In genomic region chrX:119236599-119237525, GRCh38 we compare ENCODE assay signal across 8 cellular contexts. TPM values are rescaled to one million over a fixed set of nuclear protein-coding genes. Genes with fewer than 3 reads are reported as not detected.
DNase-seq lines count a peak whose midpoint lies in the region; ATAC-seq and TF ChIP-seq lines count a peak whose summit lies in the region.

No MANE protein-coding gene starts in this region.

- intact Hi-C loops in activated naive CD4-positive, alpha-beta T cell treated with anti-CD3 and anti-CD28 coated beads for 36 hours (cut with micrococcal nuclease): loop anchor here (1.0 to 10.0 kb wide), 8 partner anchors 30 to 1318 kb away; partner anchors contain the start of genes NDUFA1, RNF113A, SLC25A5 and UBE2A

- peaks cover 34% of the 10 kb centered on the region for H3K4me1 Mint-ChIP-seq in activated naive CD4-positive, alpha-beta T cell treated with anti-CD3 and anti-CD28 coated beads for 36 hours (ENCODE audit: low read depth)
- peaks cover 22% of the 10 kb centered on the region for H3K4me1 Mint-ChIP-seq in osteocyte (ENCODE audit: unreplicated experiment)

- peaks cover 3% of the 10 kb centered on the region for H3K36me3 Mint-ChIP-seq in activated naive CD4-positive, alpha-beta T cell treated with anti-CD3 and anti-CD28 coated beads for 36 hours (ENCODE audit: low read depth)
- peaks cover under 1% of the 10 kb centered on the region for H3K36me3 Mint-ChIP-seq in osteocyte (ENCODE audit: unreplicated experiment)

- CTCF ChIA-PET in activated naive CD4-positive, alpha-beta T cell treated with anti-CD3 and anti-CD28 coated beads for 36 hours (lab: Charles Lee): interaction anchor here (0.6 to 1.2 kb wide), 2 partner anchors 8 to 250 kb away, joined by 3 to 4 read pairs; no protein-coding TSS in a partner anchor

- H3K9me3 Mint-ChIP-seq in activated naive CD4-positive, alpha-beta T cell treated with anti-CD3 and anti-CD28 coated beads for 36 hours: no peaks in the 10 kb centered on the region
- H3K9me3 Mint-ChIP-seq in osteocyte (ENCODE audit: unreplicated experiment): no peaks in the 10 kb centered on the region

- H3K4me3 Mint-ChIP-seq in activated naive CD4-positive, alpha-beta T cell treated with anti-CD3 and anti-CD28 coated beads for 36 hours: peak overlapping the region; percentile 86
- H3K4me3 Mint-ChIP-seq in osteocyte (ENCODE audit: unreplicated experiment): peak overlapping the region; percentile 83

- ATAC-seq in HG02970 (IDR thresholded peaks at IDR 0.05; ENCODE audit: low FRiP score, unreplicated experiment): peak; percentile 5

- DNase-seq in DMS53 (lab: John Stamatoyannopoulos, UW) (peak; percentile 62), DMS53 treated with DMSO at 0.1 percent for 48 hours (lab: John Stamatoyannopoulos, UW; ENCODE audit: unreplicated experiment) (no peak), OCI-M1 (lab: John Stamatoyannopoulos, UW) (peak; percentile 35), glomerular visceral epithelial cell (ENCODE audit: extremely low spot score) (peak; percentile 30), osteocyte (ENCODE audit: extremely low spot score, unreplicated experiment) (no peak), epidermal melanocyte (ENCODE audit: insufficient read length, low spot score) (no peak)
- DNase-seq in activated naive CD4-positive, alpha-beta T cell treated with anti-CD3 and anti-CD28 coated beads for 36 hours: peak; percentile 35

- TF ChIP-seq CTCF in osteocyte (IDR thresholded peaks at IDR 0.05): no peak

- no peaks in the 10 kb centered on the region for H3K27me3 Mint-ChIP-seq in activated naive CD4-positive, alpha-beta T cell treated with anti-CD3 and anti-CD28 coated beads for 36 hours (ENCODE audit: low read depth)
- no peaks in the 10 kb centered on the region for H3K27me3 Mint-ChIP-seq in osteocyte (ENCODE audit: unreplicated experiment)

- peak overlapping the region; percentile 71 for H3K27ac Mint-ChIP-seq in activated naive CD4-positive, alpha-beta T cell treated with anti-CD3 and anti-CD28 coated beads for 36 hours
- peak overlapping the region; percentile 70 for H3K27ac Mint-ChIP-seq in osteocyte (ENCODE audit: unreplicated experiment)

RNA-seq across cellular contexts. Expression of gene PGRMC1, which starts 0.8 kb away (rescaled TPM):
- 10 to 100 TPM; 26.3 to 27.0 TPM for total RNA-seq in activated naive CD4-positive, alpha-beta T cell treated with anti-CD3 and anti-CD28 coated beads for 36 hours
- total RNA-seq in osteocyte: 61.9 and 66.9 TPM in 2 replicates

Comparison
In these comparisons a context has a peak if more than half of its experiments do, and no peak if none do; other contexts are left out.
1. DNase-seq: peak in DMS53 (single experiment), OCI-M1 (single experiment), activated naive CD4-positive, alpha-beta T cell treated with anti-CD3 and anti-CD28 coated beads for 36 hours (single experiment) and glomerular visceral epithelial cell (single experiment); none in DMS53 treated with DMSO at 0.1 percent for 48 hours (single experiment), osteocyte (single experiment) and epidermal melanocyte (single experiment).